ENCODE assay signal across 1 cellular context in genomic region chr11:2741377-2742131, GRCh38.
TF ChIP-seq lines count a peak whose summit lies in the region.

No MANE protein-coding gene starts in this region.

TF ChIP-seq in HepG2, 621 proteins besides CTCF, POLR2A, EP300 and RAD21 (continued from another document):
- TF ChIP-seq FOXK2 (IDR thresholded peaks at IDR 0.05) (no peak), TFE3 (CRISPR knock-in tag; IDR thresholded peaks at IDR 0.05) (no peak), ATF1 (CRISPR knock-in tag; IDR thresholded peaks at IDR 0.05) (no peak), ELF4 (CRISPR knock-in tag; IDR thresholded peaks at IDR 0.05; ENCODE audit: borderline replicate concordance) (no peak), RARG (CRISPR knock-in tag; IDR thresholded peaks at IDR 0.05; ENCODE audit: low read depth) (no peak), MIER2 (CRISPR knock-in tag; IDR thresholded peaks at IDR 0.05) (no peak), ZFAT (CRISPR knock-in tag; conservative IDR thresholded peaks at IDR 0.05) (no peak), TEAD3 (CRISPR knock-in tag; optimal IDR thresholded peaks at IDR 0.05; ENCODE audit: borderline replicate concordance) (peak; percentile 61), ZNF512B (CRISPR knock-in tag; IDR thresholded peaks at IDR 0.05; ENCODE audit: borderline replicate concordance) (no peak), MYPOP (CRISPR knock-in tag; IDR thresholded peaks at IDR 0.05) (no peak), ZNF256 (CRISPR knock-in tag; conservative IDR thresholded peaks at IDR 0.05) (no peak), KDM5B (CRISPR knock-in tag; IDR thresholded peaks at IDR 0.05; ENCODE audit: borderline replicate concordance) (no peak), FOXO4 (CRISPR knock-in tag; conservative IDR thresholded peaks at IDR 0.05) (no peak), XBP1 (CRISPR knock-in tag; IDR thresholded peaks at IDR 0.05) (no peak), TBX2 (CRISPR knock-in tag; IDR thresholded peaks at IDR 0.05; ENCODE audit: borderline replicate concordance) (peak; percentile 13; the same call in 1 of the 2 replicates), RBAK (CRISPR knock-in tag; IDR thresholded peaks at IDR 0.05) (no peak), HDAC1 (CRISPR knock-in tag; IDR thresholded peaks at IDR 0.05) (no peak), ZNF710 (CRISPR knock-in tag; IDR thresholded peaks at IDR 0.05; ENCODE audit: borderline replicate concordance) (0 out of 2 replicates have a peak, but pooled peaks have one; percentile 37), POLR2G (IDR thresholded peaks at IDR 0.05; ENCODE audit: low read depth, low read length) (no peak), TOE1 (CRISPR knock-in tag; IDR thresholded peaks at IDR 0.05) (no peak), EED (CRISPR knock-in tag; IDR thresholded peaks at IDR 0.05) (no peak), ZNF567 (CRISPR knock-in tag; IDR thresholded peaks at IDR 0.05; ENCODE audit: borderline replicate concordance) (no peak), SMAD9 (CRISPR knock-in tag; IDR thresholded peaks at IDR 0.05) (no peak), ZNF784 (CRISPR knock-in tag; IDR thresholded peaks at IDR 0.05; ENCODE audit: borderline replicate concordance) (no peak), NFYB (CRISPR knock-in tag; IDR thresholded peaks at IDR 0.05) (no peak), PHF5A (CRISPR knock-in tag; IDR thresholded peaks at IDR 0.05; ENCODE audit: low read depth, unreplicated experiment) (no peak), SMAD1 (CRISPR knock-in tag; IDR thresholded peaks at IDR 0.05; ENCODE audit: borderline replicate concordance, low read depth) (no peak), ZNF577 (CRISPR knock-in tag; IDR thresholded peaks at IDR 0.05; ENCODE audit: borderline replicate concordance, low read depth) (no peak), SYNCRIP (IDR thresholded peaks at IDR 0.05; ENCODE audit: insufficient read depth, low read depth, low read length) (no peak), ZNF296 (CRISPR knock-in tag; conservative IDR thresholded peaks at IDR 0.05) (no peak), RFX5 (IDR thresholded peaks at IDR 0.05; ENCODE audit: low read depth, low read length) (no peak), DNMT3B (CRISPR knock-in tag; conservative IDR thresholded peaks at IDR 0.05) (no peak), ZNF207 (IDR thresholded peaks at IDR 0.05; ENCODE audit: borderline replicate concordance) (no peak), HNRNPH1 (optimal IDR thresholded peaks at IDR 0.05; ENCODE audit: low read depth, low read length) (no peak)
- TF ChIP-seq, protein P1, sequence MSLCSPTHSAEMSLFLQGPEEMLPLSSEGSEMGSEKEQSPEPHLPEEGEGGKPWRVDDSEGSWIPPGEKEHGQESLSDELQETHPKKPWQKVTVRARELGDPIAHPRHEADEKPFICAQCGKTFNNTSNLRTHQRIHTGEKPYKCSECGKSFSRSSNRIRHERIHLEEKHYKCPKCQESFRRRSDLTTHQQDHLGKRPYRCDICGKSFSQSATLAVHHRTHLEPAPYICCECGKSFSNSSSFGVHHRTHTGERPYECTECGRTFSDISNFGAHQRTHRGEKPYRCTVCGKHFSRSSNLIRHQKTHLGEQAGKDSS (CRISPR knock-in tag; IDR thresholded peaks at IDR 0.05; ENCODE audit: borderline replicate concordance, low read depth), result no peak
- TF ChIP-seq, protein P2, sequence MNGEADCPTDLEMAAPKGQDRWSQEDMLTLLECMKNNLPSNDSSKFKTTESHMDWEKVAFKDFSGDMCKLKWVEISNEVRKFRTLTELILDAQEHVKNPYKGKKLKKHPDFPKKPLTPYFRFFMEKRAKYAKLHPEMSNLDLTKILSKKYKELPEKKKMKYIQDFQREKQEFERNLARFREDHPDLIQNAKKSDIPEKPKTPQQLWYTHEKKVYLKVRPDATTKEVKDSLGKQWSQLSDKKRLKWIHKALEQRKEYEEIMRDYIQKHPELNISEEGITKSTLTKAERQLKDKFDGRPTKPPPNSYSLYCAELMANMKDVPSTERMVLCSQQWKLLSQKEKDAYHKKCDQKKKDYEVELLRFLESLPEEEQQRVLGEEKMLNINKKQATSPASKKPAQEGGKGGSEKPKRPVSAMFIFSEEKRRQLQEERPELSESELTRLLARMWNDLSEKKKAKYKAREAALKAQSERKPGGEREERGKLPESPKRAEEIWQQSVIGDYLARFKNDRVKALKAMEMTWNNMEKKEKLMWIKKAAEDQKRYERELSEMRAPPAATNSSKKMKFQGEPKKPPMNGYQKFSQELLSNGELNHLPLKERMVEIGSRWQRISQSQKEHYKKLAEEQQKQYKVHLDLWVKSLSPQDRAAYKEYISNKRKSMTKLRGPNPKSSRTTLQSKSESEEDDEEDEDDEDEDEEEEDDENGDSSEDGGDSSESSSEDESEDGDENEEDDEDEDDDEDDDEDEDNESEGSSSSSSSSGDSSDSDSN (CRISPR knock-in tag; IDR thresholded peaks at IDR 0.05), result peak; percentile 16; the same call in 1 of the 2 replicates
- TF ChIP-seq, protein P3, sequence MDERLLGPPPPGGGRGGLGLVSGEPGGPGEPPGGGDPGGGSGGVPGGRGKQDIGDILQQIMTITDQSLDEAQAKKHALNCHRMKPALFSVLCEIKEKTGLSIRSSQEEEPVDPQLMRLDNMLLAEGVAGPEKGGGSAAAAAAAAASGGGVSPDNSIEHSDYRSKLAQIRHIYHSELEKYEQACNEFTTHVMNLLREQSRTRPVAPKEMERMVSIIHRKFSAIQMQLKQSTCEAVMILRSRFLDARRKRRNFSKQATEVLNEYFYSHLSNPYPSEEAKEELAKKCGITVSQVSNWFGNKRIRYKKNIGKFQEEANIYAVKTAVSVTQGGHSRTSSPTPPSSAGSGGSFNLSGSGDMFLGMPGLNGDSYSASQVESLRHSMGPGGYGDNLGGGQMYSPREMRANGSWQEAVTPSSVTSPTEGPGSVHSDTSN (CRISPR knock-in tag; IDR thresholded peaks at IDR 0.05), result no peak
- TF ChIP-seq, protein P4, sequence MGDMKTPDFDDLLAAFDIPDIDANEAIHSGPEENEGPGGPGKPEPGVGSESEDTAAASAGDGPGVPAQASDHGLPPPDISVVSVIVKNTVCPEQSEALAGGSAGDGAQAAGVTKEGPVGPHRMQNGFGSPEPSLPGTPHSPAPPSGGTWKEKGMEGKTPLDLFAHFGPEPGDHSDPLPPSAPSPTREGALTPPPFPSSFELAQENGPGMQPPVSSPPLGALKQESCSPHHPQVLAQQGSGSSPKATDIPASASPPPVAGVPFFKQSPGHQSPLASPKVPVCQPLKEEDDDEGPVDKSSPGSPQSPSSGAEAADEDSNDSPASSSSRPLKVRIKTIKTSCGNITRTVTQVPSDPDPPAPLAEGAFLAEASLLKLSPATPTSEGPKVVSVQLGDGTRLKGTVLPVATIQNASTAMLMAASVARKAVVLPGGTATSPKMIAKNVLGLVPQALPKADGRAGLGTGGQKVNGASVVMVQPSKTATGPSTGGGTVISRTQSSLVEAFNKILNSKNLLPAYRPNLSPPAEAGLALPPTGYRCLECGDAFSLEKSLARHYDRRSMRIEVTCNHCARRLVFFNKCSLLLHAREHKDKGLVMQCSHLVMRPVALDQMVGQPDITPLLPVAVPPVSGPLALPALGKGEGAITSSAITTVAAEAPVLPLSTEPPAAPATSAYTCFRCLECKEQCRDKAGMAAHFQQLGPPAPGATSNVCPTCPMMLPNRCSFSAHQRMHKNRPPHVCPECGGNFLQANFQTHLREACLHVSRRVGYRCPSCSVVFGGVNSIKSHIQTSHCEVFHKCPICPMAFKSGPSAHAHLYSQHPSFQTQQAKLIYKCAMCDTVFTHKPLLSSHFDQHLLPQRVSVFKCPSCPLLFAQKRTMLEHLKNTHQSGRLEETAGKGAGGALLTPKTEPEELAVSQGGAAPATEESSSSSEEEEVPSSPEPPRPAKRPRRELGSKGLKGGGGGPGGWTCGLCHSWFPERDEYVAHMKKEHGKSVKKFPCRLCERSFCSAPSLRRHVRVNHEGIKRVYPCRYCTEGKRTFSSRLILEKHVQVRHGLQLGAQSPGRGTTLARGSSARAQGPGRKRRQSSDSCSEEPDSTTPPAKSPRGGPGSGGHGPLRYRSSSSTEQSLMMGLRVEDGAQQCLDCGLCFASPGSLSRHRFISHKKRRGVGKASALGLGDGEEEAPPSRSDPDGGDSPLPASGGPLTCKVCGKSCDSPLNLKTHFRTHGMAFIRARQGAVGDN (CRISPR knock-in tag; IDR thresholded peaks at IDR 0.05), result peak; percentile 76
